Comparison of ENCODE assay signal across 8 cellular contexts in genomic region chr3:186566772-186567071, GRCh38. TPM values are rescaled to one million over a fixed set of nuclear protein-coding genes. Genes with fewer than 3 reads are reported as not detected.
A peak's percentile ranks its signal among the peaks of the same experiment; 100 is the strongest.
DNase-seq lines count a peak whose midpoint lies in the region; ATAC-seq lines count a peak whose summit lies in the region.

No MANE protein-coding gene starts in this region.

- H3K9me3 ChIP-seq in T-helper 17 cell (ENCODE audit: control insufficient read depth, low read length, poor library complexity, severe bottlenecking) (no peaks in the 10 kb centered on the region), right cardiac atrium (ENCODE audit: control insufficient read depth, low read length) (no peaks in the 10 kb centered on the region)

- DNase-seq in activated T-cell treated with anti-CD3 and anti-CD28 coated beads, Interleukin-2, amount 50 U/mL, for 4 hours, result no peak
- DNase-seq in activated T-cell treated with anti-CD3 and anti-CD28 coated beads for 4 hours (no peak), T-helper 17 cell (no peak), right cardiac atrium (no peak), NCI-H510A (lab: John Stamatoyannopoulos, UW) (no peak)
- DNase-seq in stimulated activated effector memory CD8-positive, alpha-beta T cell treated with anti-CD3 and anti-CD28 coated beads, Interleukin-12 subunit alpha, Interleukin-12 subunit beta, amount 100 ng/mL, for 72 hours (ENCODE audit: low spot score in 2 of 2), result no peak
- DNase-seq in central memory CD4-positive, alpha-beta T cell, result no peak

- H3K27ac Mint-ChIP-seq in T-helper 17 cell, result peak overlapping the region; percentile 92
- peak overlapping the region; percentile 94 for H3K27ac Mint-ChIP-seq in stimulated activated effector memory CD8-positive, alpha-beta T cell treated with anti-CD3 and anti-CD28 coated beads, Interleukin-12 subunit alpha, Interleukin-12 subunit beta, amount 100 ng/mL, for 72 hours

- peak overlapping the region; percentile 93 for H3K4me3 Mint-ChIP-seq in activated T-cell treated with anti-CD3 and anti-CD28 coated beads, Interleukin-2, amount 50 U/mL, for 4 hours
- H3K4me3 Mint-ChIP-seq in T-helper 17 cell, result peak overlapping the region; percentile 94
- H3K4me3 Mint-ChIP-seq in stimulated activated effector memory CD8-positive, alpha-beta T cell treated with anti-CD3 and anti-CD28 coated beads, Interleukin-12 subunit alpha, Interleukin-12 subunit beta, amount 100 ng/mL, for 72 hours, result peak overlapping the region; percentile 93

- H3K9me3 Mint-ChIP-seq in activated T-cell treated with anti-CD3 and anti-CD28 coated beads, Interleukin-2, amount 50 U/mL, for 4 hours, result no peaks in the 10 kb centered on the region
- H3K9me3 Mint-ChIP-seq in stimulated activated effector memory CD8-positive, alpha-beta T cell treated with anti-CD3 and anti-CD28 coated beads, Interleukin-12 subunit alpha, Interleukin-12 subunit beta, amount 100 ng/mL, for 72 hours, result no peaks in the 10 kb centered on the region

- intact Hi-C loops in right cardiac atrium (cut with DNase I), result no loop called here

- H3K27me3 ChIP-seq in right cardiac atrium (ENCODE audit: control insufficient read depth, insufficient read depth), result no peaks in the 10 kb centered on the region

- peak overlapping the region; percentile 67 for H3K27ac ChIP-seq in right cardiac atrium (ENCODE audit: low read length)

- peaks cover 10% of the 10 kb centered on the region for H3K36me3 Mint-ChIP-seq in activated T-cell treated with anti-CD3 and anti-CD28 coated beads, Interleukin-2, amount 50 U/mL, for 4 hours (ENCODE audit: insufficient read depth)
- H3K36me3 Mint-ChIP-seq in T-helper 17 cell (ENCODE audit: low read depth), result peaks cover 2% of the 10 kb centered on the region
- H3K36me3 Mint-ChIP-seq in stimulated activated effector memory CD8-positive, alpha-beta T cell treated with anti-CD3 and anti-CD28 coated beads, Interleukin-12 subunit alpha, Interleukin-12 subunit beta, amount 100 ng/mL, for 72 hours, result peaks cover 54% of the 10 kb centered on the region

- no peaks in the 10 kb centered on the region for H3K27me3 Mint-ChIP-seq in activated T-cell treated with anti-CD3 and anti-CD28 coated beads, Interleukin-2, amount 50 U/mL, for 4 hours (ENCODE audit: low read depth)
- H3K27me3 Mint-ChIP-seq in T-helper 17 cell, result no peaks in the 10 kb centered on the region

- H3K4me1 ChIP-seq in right cardiac atrium (ENCODE audit: control insufficient read depth, insufficient read depth, low read length), result peaks cover 2% of the 10 kb centered on the region

- H3K4me3 ChIP-seq in right cardiac atrium (ENCODE audit: low read length), result peak overlapping the region; percentile 83

- H3K4me1 Mint-ChIP-seq in activated T-cell treated with anti-CD3 and anti-CD28 coated beads, Interleukin-2, amount 50 U/mL, for 4 hours (ENCODE audit: low read depth), result peaks cover 67% of the 10 kb centered on the region
- H3K4me1 Mint-ChIP-seq in T-helper 17 cell, result peaks cover 40% of the 10 kb centered on the region
- H3K4me1 Mint-ChIP-seq in stimulated activated effector memory CD8-positive, alpha-beta T cell treated with anti-CD3 and anti-CD28 coated beads, Interleukin-12 subunit alpha, Interleukin-12 subunit beta, amount 100 ng/mL, for 72 hours, result peaks cover 55% of the 10 kb centered on the region

- ATAC-seq in activated T-cell treated with anti-CD3 and anti-CD28 coated beads, Interleukin-2, amount 50 U/mL, for 4 hours, result peak in 1 of 2 donors; percentile 0
- ATAC-seq in T-helper 17 cell, result no peak
- no peak for ATAC-seq in right cardiac atrium
- ATAC-seq in stimulated activated effector memory CD8-positive, alpha-beta T cell treated with anti-CD3 and anti-CD28 coated beads, Interleukin-12 subunit alpha, Interleukin-12 subunit beta, amount 100 ng/mL, for 72 hours, result no peak
- no peak for ATAC-seq in HG03520 (IDR thresholded peaks at IDR 0.05; ENCODE audit: unreplicated experiment)

- under 1% methylated on average over 14 of the region's 14 CpGs for WGBS in right cardiac atrium

RNA-seq across cellular contexts. Expression of gene TBCCD1, which starts 0.4 kb away (rescaled TPM):
- total RNA-seq in activated T-cell treated with anti-CD3 and anti-CD28 coated beads, Interleukin-2, amount 50 U/mL, for 4 hours, result 10 to 100 TPM; 12.1 to 14.4 (median 12.4) TPM
- total RNA-seq in T-helper 17 cell (10 to 100 TPM; 12.9 to 14.2 TPM), right cardiac atrium (1 to 10 TPM; 6.4 to 8.4 (median 7.5) TPM)
- 4.7 TPM for polyA plus RNA-seq in right cardiac atrium

RNA-seq across cellular contexts. Expression of gene DNAJB11, which starts 3.8 kb away (rescaled TPM):
- total RNA-seq in activated T-cell treated with anti-CD3 and anti-CD28 coated beads, Interleukin-2, amount 50 U/mL, for 4 hours, result 10 to 100 TPM; 88.5 to 98.1 (median 91.1) TPM
- total RNA-seq in T-helper 17 cell (100 to 1,000 TPM in 1 of 2 donors, 10 to 100 TPM in 1; 83.4 to 101 TPM), right cardiac atrium (10 to 100 TPM; 25.6 to 60.5 (median 41.6) TPM)
- polyA plus RNA-seq in right cardiac atrium, result 51.6 TPM

RNA-seq across cellular contexts. Expression of gene CRYGS, which starts 22.5 kb away (rescaled TPM):
- 1 to 10 TPM; 1.7 to 1.8 (median 1.8) TPM for total RNA-seq in activated T-cell treated with anti-CD3 and anti-CD28 coated beads, Interleukin-2, amount 50 U/mL, for 4 hours
- total RNA-seq in T-helper 17 cell (1 to 10 TPM; 2.7 to 4.3 TPM), right cardiac atrium (1 to 10 TPM; 1.6 to 2.0 (median 1.8) TPM)
- polyA plus RNA-seq in right cardiac atrium, result 1.3 TPM

RNA-seq across cellular contexts. Expression of gene AHSG, which starts 46.1 kb away (rescaled TPM):
- total RNA-seq in activated T-cell treated with anti-CD3 and anti-CD28 coated beads, Interleukin-2, amount 50 U/mL, for 4 hours, result under 1 TPM; 0.66 to 0.86 (median 0.84) TPM
- not detected for total RNA-seq in T-helper 17 cell
- under 1 TPM in 1 of 4 donors, not detected in 3; 0.20 TPM for total RNA-seq in right cardiac atrium
- 0.05 TPM for polyA plus RNA-seq in right cardiac atrium
